Comparison of ENCODE assay signal across 24 cellular contexts in the genomic region with DNA sequence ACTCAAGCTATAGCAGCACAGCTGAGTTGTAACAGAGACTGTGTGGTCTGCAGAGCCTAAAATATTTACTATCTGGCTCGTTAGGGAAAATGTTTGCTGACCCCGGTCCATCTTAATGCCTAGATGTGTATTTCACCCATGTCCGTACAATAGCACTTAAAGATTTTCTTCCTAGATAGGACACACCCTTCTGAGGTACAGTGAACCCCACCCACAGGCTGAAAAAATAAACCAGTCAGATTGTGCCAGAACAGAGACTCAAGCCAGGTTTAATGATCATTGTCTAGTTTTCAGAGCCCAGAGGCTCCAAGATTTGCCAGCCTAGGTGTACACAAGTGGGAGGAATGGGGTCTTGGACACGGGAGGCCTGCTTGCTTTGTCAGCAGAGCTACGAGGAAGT. TPM values are rescaled to one million over a fixed set of nuclear protein-coding genes. Genes with fewer than 3 reads are reported as not detected.
A peak's percentile ranks its signal among the peaks of the same experiment; 100 is the strongest.
DNase-seq lines count a peak whose midpoint lies in the region; ATAC-seq, FAIRE-seq and TF ChIP-seq lines count a peak whose summit lies in the region.
"Had no signal": no experiment of that assay in that cellular context is flagged by ENCODE, and none has a peak within 500 bp of the region (broad histone marks: within the 10 kb centered on the region; RNA-seq: fewer than 3 reads in every experiment).

No MANE protein-coding gene starts in this region.

- no peak overlapping the region for H3K27ac Mint-ChIP-seq in activated CD4-positive, alpha-beta T cell treated with anti-CD3 and anti-CD28 coated beads, Interleukin-2, amount 10 ng/mL, durations not matched to agents 24 days and 14 days
- H3K27ac Mint-ChIP-seq in CD4-positive, alpha-beta memory T cell, result peak overlapping the region; percentile 89 to 99 (median 94)
- peak overlapping the region; percentile 73 to 87 for H3K27ac Mint-ChIP-seq in activated naive CD4-positive, alpha-beta T cell treated with anti-CD3 and anti-CD28 coated beads, Interleukin-2, amount 50 U/mL, for 72 hours
- peak overlapping the region; percentile 91 to 99 (median 98) for H3K27ac Mint-ChIP-seq in naive thymus-derived CD8-positive, alpha-beta T cell

- POLR2A ChIA-PET in CD4-positive, alpha-beta memory T cell (lab: Charles Lee; ENCODE audit: partially characterized antibody), result interaction anchor here (1.1 to 23.6 kb wide), 8 partner anchors 6 to 480 kb away, joined by 3 to 438 read pairs (median 111); partner anchors contain the start of genes AHCYL1, AMIGO1, ATXN7L2 and CYB561D1
- POLR2A ChIA-PET in naive thymus-derived CD8-positive, alpha-beta T cell (lab: Charles Lee), result interaction anchor here (1.3 to 22.6 kb wide), 5 partner anchors 5 to 45 kb away, joined by 3 to 462 read pairs (median 337); partner anchors contain the start of genes AMIGO1, ATXN7L2, CYB561D1 and GNAI3

- H3K4me1 ChIP-seq in CD4-positive, alpha-beta memory T cell (ENCODE audit: insufficient read depth, low read length), result peaks cover 98% of the 10 kb centered on the region
- H3K4me1 ChIP-seq: A549, Caco-2, uterus had no signal

- ATAC-seq in activated naive CD4-positive, alpha-beta T cell treated with anti-CD3 and anti-CD28 coated beads, Interleukin-2, amount 50 U/mL, for 72 hours, result no peak
- no peak for ATAC-seq in naive thymus-derived CD8-positive, alpha-beta T cell
- ATAC-seq in GM18520 (IDR thresholded peaks at IDR 0.05; ENCODE audit: unreplicated experiment) (no peak), GM18502 (IDR thresholded peaks at IDR 0.05; ENCODE audit: poor library complexity, unreplicated experiment) (no peak)
- ATAC-seq: A549, GM12878, psoas muscle had no signal

- peak overlapping the region; percentile 24 to 36 for H3K4me3 ChIP-seq in CD4-positive, alpha-beta memory T cell (ENCODE audit: low read length in 2 of 2)
- H3K4me3 ChIP-seq: A549, GM12878, PC-9, psoas muscle, uterus had no signal

- no peak for FAIRE-seq in GM12891 (lab: Jason Lieb, UNC)
- FAIRE-seq: A549, GM12878 had no signal

- no peak for TF ChIP-seq POLR2A in GM12891 (IDR thresholded peaks at IDR 0.05; ENCODE audit: low read depth, low read length)

- H3K9me3 ChIP-seq in CD4-positive, alpha-beta memory T cell (ENCODE audit: control insufficient read depth in 1 of 2, low read length in 2 of 2), result no peaks in the 10 kb centered on the region
- H3K9me3 ChIP-seq: A549, Caco-2, psoas muscle, uterus had no signal

- H3K4me3 Mint-ChIP-seq in activated CD4-positive, alpha-beta T cell treated with anti-CD3 and anti-CD28 coated beads, Interleukin-2, amount 10 ng/mL, durations not matched to agents 24 days and 14 days, result peak overlapping the region; percentile 65
- H3K4me3 Mint-ChIP-seq in CD4-positive, alpha-beta memory T cell, result peak overlapping the region; percentile 76 to 93 (median 85)
- peak overlapping the region; percentile 74 to 96 (median 86) for H3K4me3 Mint-ChIP-seq in naive thymus-derived CD8-positive, alpha-beta T cell

- CTCF ChIA-PET in CD4-positive, alpha-beta memory T cell (lab: Charles Lee; ENCODE audit: partially characterized antibody), result interaction anchor here (1.4 to 37.2 kb wide), 4 partner anchors 5 to 137 kb away, joined by 3 to 1669 read pairs (median 594); partner anchors contain the start of genes AMIGO1, ATXN7L2, CYB561D1 and GPR61

- H3K36me3 Mint-ChIP-seq in activated CD4-positive, alpha-beta T cell treated with anti-CD3 and anti-CD28 coated beads, Interleukin-2, amount 10 ng/mL, durations not matched to agents 24 days and 14 days (ENCODE audit: low read depth), result peaks cover 20% of the 10 kb centered on the region
- H3K36me3 Mint-ChIP-seq in CD4-positive, alpha-beta memory T cell, result peaks cover 23 to 38% of the 10 kb centered on the region in 2 donors
- H3K36me3 Mint-ChIP-seq in activated naive CD4-positive, alpha-beta T cell treated with anti-CD3 and anti-CD28 coated beads, Interleukin-2, amount 50 U/mL, for 72 hours, result peaks cover 7 to 10% of the 10 kb centered on the region in 2 donors
- peaks cover 11 to 37% (median 32%) of the 10 kb centered on the region in 3 donors for H3K36me3 Mint-ChIP-seq in naive thymus-derived CD8-positive, alpha-beta T cell

- no peaks in the 10 kb centered on the region for H3K27me3 ChIP-seq in CD4-positive, alpha-beta memory T cell (ENCODE audit: insufficient read depth, low read length)
- H3K27me3 ChIP-seq: uterus had no signal

- intact Hi-C loops in activated CD4-positive, alpha-beta T cell treated with anti-CD3 and anti-CD28 coated beads, Interleukin-2, amount 10 ng/mL, durations not matched to agents 24 days and 14 days (cut with micrococcal nuclease), result no loop called here
- intact Hi-C loops in CD4-positive, alpha-beta memory T cell (cut with micrococcal nuclease), result no loop called here

- DNase-seq in activated CD4-positive, alpha-beta T cell treated with anti-CD3 and anti-CD28 coated beads, Interleukin-2, amount 10 ng/mL, durations not matched to agents 24 days and 14 days, result no peak
- no peak for DNase-seq in activated CD4-positive, alpha-beta T cell treated with anti-CD3 and anti-CD28 coated beads, Interleukin-2, amount 50 U/mL, for 1 hour
- peak in 2 of 5 donors; percentile 24 to 36 for DNase-seq in CD4-positive, alpha-beta memory T cell
- DNase-seq in activated naive CD4-positive, alpha-beta T cell treated with anti-CD3 and anti-CD28 coated beads, Interleukin-2, amount 50 U/mL, for 72 hours (ENCODE audit: low spot score in 2 of 2), result no peak
- DNase-seq in naive thymus-derived CD8-positive, alpha-beta T cell, result no peak
- DNase-seq in GM12891 (ENCODE audit: insufficient read length, low spot score), result no peak
- DNase-seq: activated CD4-positive, alpha-beta T cell treated with anti-CD3 and anti-CD28 coated beads for 4 hours; Caco-2; erythroblast; H7; head of caudate nucleus; mammary epithelial cell; NCI-H146; PC-9; psoas muscle; Right ventricle myocardium superior; substantia nigra; uterus had no signal

- peaks cover 60% of the 10 kb centered on the region for H3K4me1 Mint-ChIP-seq in activated CD4-positive, alpha-beta T cell treated with anti-CD3 and anti-CD28 coated beads, Interleukin-2, amount 10 ng/mL, durations not matched to agents 24 days and 14 days
- H3K4me1 Mint-ChIP-seq in CD4-positive, alpha-beta memory T cell, result peaks cover 71 to 97% (median 90%) of the 10 kb centered on the region in 4 donors
- peaks cover 44 to 94% (median 93%) of the 10 kb centered on the region in 4 donors for H3K4me1 Mint-ChIP-seq in naive thymus-derived CD8-positive, alpha-beta T cell

- no peaks in the 10 kb centered on the region for H3K9me3 Mint-ChIP-seq in activated CD4-positive, alpha-beta T cell treated with anti-CD3 and anti-CD28 coated beads, Interleukin-2, amount 10 ng/mL, durations not matched to agents 24 days and 14 days
- peaks cover 0 to 4% (median 0%) of the 10 kb centered on the region in 8 donors for H3K9me3 Mint-ChIP-seq in CD4-positive, alpha-beta memory T cell
- no peaks in the 10 kb centered on the region for H3K9me3 Mint-ChIP-seq in activated naive CD4-positive, alpha-beta T cell treated with anti-CD3 and anti-CD28 coated beads, Interleukin-2, amount 50 U/mL, for 72 hours
- peaks cover 0 to 23% (median 5%) of the 10 kb centered on the region in 9 donors for H3K9me3 Mint-ChIP-seq in naive thymus-derived CD8-positive, alpha-beta T cell

- no peaks in the 10 kb centered on the region for H3K36me3 ChIP-seq in CD4-positive, alpha-beta memory T cell (ENCODE audit: insufficient read depth, low read length)
- H3K36me3 ChIP-seq: uterus had no signal

- H3K27me3 Mint-ChIP-seq in activated CD4-positive, alpha-beta T cell treated with anti-CD3 and anti-CD28 coated beads, Interleukin-2, amount 10 ng/mL, durations not matched to agents 24 days and 14 days, result peaks cover 16% of the 10 kb centered on the region
- no peaks in the 10 kb centered on the region for H3K27me3 Mint-ChIP-seq in CD4-positive, alpha-beta memory T cell
- H3K27me3 Mint-ChIP-seq in naive thymus-derived CD8-positive, alpha-beta T cell, result no peaks in the 10 kb centered on the region

- peak overlapping the region; percentile 42 for H3K27ac ChIP-seq in CD4-positive, alpha-beta memory T cell (ENCODE audit: low read depth, low read length)
- H3K27ac ChIP-seq: A549, KMS-11, PC-9, psoas muscle, uterus had no signal

RNA-seq across cellular contexts. Expression of gene AMIGO1, which starts 5.6 kb away (rescaled TPM):
- 1.1 TPM in 2 replicates for total RNA-seq in activated CD4-positive, alpha-beta T cell treated with anti-CD3 and anti-CD28 coated beads, Interleukin-2, amount 10 ng/mL, durations not matched to agents 24 days and 14 days
- total RNA-seq in CD4-positive, alpha-beta memory T cell, result 10 to 100 TPM; 28.1 to 29.3 TPM
- polyA plus RNA-seq in CD4-positive, alpha-beta memory T cell, result 10 to 100 TPM in 1 of 2 donors, 1 to 10 TPM in 1; 6.4 to 19.8 TPM
- 1 to 10 TPM in 1 of 2 donors, under 1 TPM in 1; 0.97 to 1.3 TPM for total RNA-seq in activated naive CD4-positive, alpha-beta T cell treated with anti-CD3 and anti-CD28 coated beads, Interleukin-2, amount 50 U/mL, for 72 hours
- 10 to 100 TPM; 32.8 to 33.3 TPM for total RNA-seq in naive thymus-derived CD8-positive, alpha-beta T cell
- polyA plus RNA-seq in naive thymus-derived CD8-positive, alpha-beta T cell, result 10 to 100 TPM; 17.8 to 42.2 (median 25.4) TPM
- polyA plus RNA-seq in GM12891 (2012; ENCODE audit: low read depth, missing spikeins), result 0.28 TPM

RNA-seq across cellular contexts. Expression of gene CYB561D1, which starts 10.0 kb away (rescaled TPM):
- total RNA-seq in activated CD4-positive, alpha-beta T cell treated with anti-CD3 and anti-CD28 coated beads, Interleukin-2, amount 10 ng/mL, durations not matched to agents 24 days and 14 days, result 11.3 and 13.1 TPM in 2 replicates
- total RNA-seq in CD4-positive, alpha-beta memory T cell, result 10 to 100 TPM; 40.7 to 41.6 TPM
- 10 to 100 TPM; 13.6 to 17.1 TPM for polyA plus RNA-seq in CD4-positive, alpha-beta memory T cell
- total RNA-seq in activated naive CD4-positive, alpha-beta T cell treated with anti-CD3 and anti-CD28 coated beads, Interleukin-2, amount 50 U/mL, for 72 hours, result 10 to 100 TPM; 11.3 to 14.9 TPM
- 10 to 100 TPM; 29.5 to 33.6 TPM for total RNA-seq in naive thymus-derived CD8-positive, alpha-beta T cell
- polyA plus RNA-seq in naive thymus-derived CD8-positive, alpha-beta T cell, result 10 to 100 TPM; 12.4 to 20.2 (median 13.9) TPM
- polyA plus RNA-seq in GM12891 (2012; ENCODE audit: low read depth, missing spikeins), result 4.4 TPM

RNA-seq across cellular contexts. Expression of gene ATXN7L2, which starts 20.2 kb away (rescaled TPM):
- total RNA-seq in activated CD4-positive, alpha-beta T cell treated with anti-CD3 and anti-CD28 coated beads, Interleukin-2, amount 10 ng/mL, durations not matched to agents 24 days and 14 days, result 15.1 and 15.6 TPM in 2 replicates
- 1 to 10 TPM; 7.4 to 9.0 TPM for total RNA-seq in CD4-positive, alpha-beta memory T cell
- 1 to 10 TPM; 1.9 to 6.9 TPM for polyA plus RNA-seq in CD4-positive, alpha-beta memory T cell
- 10 to 100 TPM; 11.5 to 21.9 TPM for total RNA-seq in activated naive CD4-positive, alpha-beta T cell treated with anti-CD3 and anti-CD28 coated beads, Interleukin-2, amount 50 U/mL, for 72 hours
- total RNA-seq in naive thymus-derived CD8-positive, alpha-beta T cell, result 10 to 100 TPM; 12.7 to 14.1 TPM
- polyA plus RNA-seq in naive thymus-derived CD8-positive, alpha-beta T cell, result 10 to 100 TPM in 1 of 3 donors, 1 to 10 TPM in 2; 4.3 to 10.7 (median 8.6) TPM
- 6.7 TPM for polyA plus RNA-seq in GM12891 (2012; ENCODE audit: low read depth, missing spikeins)

RNA-seq across cellular contexts. Expression of gene GPR61, which starts 35.7 kb away (rescaled TPM):
- 0.14 TPM in 1 of 2 replicates, not detected in the other for total RNA-seq in activated CD4-positive, alpha-beta T cell treated with anti-CD3 and anti-CD28 coated beads, Interleukin-2, amount 10 ng/mL, durations not matched to agents 24 days and 14 days
- total RNA-seq in CD4-positive, alpha-beta memory T cell, result under 1 TPM in 1 of 2 experiments, not detected in 1; 0.53 TPM
- polyA plus RNA-seq in CD4-positive, alpha-beta memory T cell, result under 1 TPM; 0.35 to 0.84 TPM
- total RNA-seq in activated naive CD4-positive, alpha-beta T cell treated with anti-CD3 and anti-CD28 coated beads, Interleukin-2, amount 50 U/mL, for 72 hours, result under 1 TPM in 1 of 2 donors, not detected in 1; 0.57 TPM
- 1 to 10 TPM; 1.0 to 1.2 TPM for total RNA-seq in naive thymus-derived CD8-positive, alpha-beta T cell
- polyA plus RNA-seq in naive thymus-derived CD8-positive, alpha-beta T cell, result 1 to 10 TPM in 1 of 3 donors, under 1 TPM in 1, not detected in 1; 0.71 to 1.1 TPM
- polyA plus RNA-seq in GM12891 (2012; ENCODE audit: low read depth, missing spikeins), result 0.40 TPM
- total RNA-seq: Caco-2, fibroblast of villous mesenchyme, PC-9 had no signal
- polyA plus RNA-seq: mammary epithelial cell had no signal

RNA-seq across cellular contexts. Expression of gene SYPL2, which starts 37.6 kb away (rescaled TPM):
- total RNA-seq in activated CD4-positive, alpha-beta T cell treated with anti-CD3 and anti-CD28 coated beads, Interleukin-2, amount 10 ng/mL, durations not matched to agents 24 days and 14 days, result 0.07 TPM in 1 of 2 replicates, not detected in the other
- not detected for total RNA-seq in CD4-positive, alpha-beta memory T cell
- not detected for polyA plus RNA-seq in CD4-positive, alpha-beta memory T cell
- total RNA-seq in activated naive CD4-positive, alpha-beta T cell treated with anti-CD3 and anti-CD28 coated beads, Interleukin-2, amount 50 U/mL, for 72 hours, result under 1 TPM in 1 of 2 donors, not detected in 1; 0.09 TPM
- not detected for total RNA-seq in naive thymus-derived CD8-positive, alpha-beta T cell
- polyA plus RNA-seq in naive thymus-derived CD8-positive, alpha-beta T cell, result under 1 TPM in 1 of 3 donors, not detected in 2; 0.22 TPM
- 1.3 TPM for polyA plus RNA-seq in GM12891 (2012; ENCODE audit: low read depth, missing spikeins)
- total RNA-seq: mammary epithelial cell had no signal

Comparison
In these comparisons a context has a peak if more than half of its experiments do, and no peak if none do; other contexts are left out.
1. RNA of gene AMIGO1, which starts 5.6 kb away (total RNA-seq): 32.8 to 33.3 TPM in naive thymus-derived CD8-positive, alpha-beta T cell and 28.1 to 29.3 TPM in CD4-positive, alpha-beta memory T cell; 0.97 to 1.3 TPM in activated naive CD4-positive, alpha-beta T cell treated with anti-CD3 and anti-CD28 coated beads, Interleukin-2, amount 50 U/mL, for 72 hours and 1.1 TPM in activated CD4-positive, alpha-beta T cell treated with anti-CD3 and anti-CD28 coated beads, Interleukin-2, amount 10 ng/mL, durations not matched to agents 24 days and 14 days; every median in the first group is over 10 times any median in the second.
2. Peak in every context shown above with its lines, with median percentiles within 50 percentile points of each other: H3K4me3 Mint-ChIP-seq.